In genomic region chr14:92460916-92461579, GRCh38 we compare ENCODE assay signal across 9 cellular contexts. TPM values are rescaled to one million over a fixed set of nuclear protein-coding genes. Genes with fewer than 3 reads are reported as not detected.
DNase-seq lines count a peak whose midpoint lies in the region; ATAC-seq, FAIRE-seq and TF ChIP-seq lines count a peak whose summit lies in the region.
"Had no signal": no experiment of that assay in that cellular context is flagged by ENCODE, and none has a peak within 500 bp of the region (broad histone marks: within the 10 kb centered on the region; RNA-seq: fewer than 3 reads in every experiment).

No MANE protein-coding gene starts in this region.

- peaks cover 19% of the 10 kb centered on the region for H3K4me1 Mint-ChIP-seq in CD4-positive, alpha-beta T cell (ENCODE audit: low read depth)

- no peak for TF ChIP-seq POLR2A in GM12892 (IDR thresholded peaks at IDR 0.05; ENCODE audit: low read depth, low read length)
- no peak for TF ChIP-seq POLR2A in prostate gland (IDR thresholded peaks at IDR 0.05)

- H3K4me3 ChIP-seq in astrocyte of the spinal cord (ENCODE audit: low read depth, low read length) (no peak overlapping the region), prostate gland (no peak overlapping the region)

- in situ Hi-C loops in astrocyte of the spinal cord (cut with HindIII; ENCODE audit: low sequenced_read_pairs), result no loop called here

- no peaks in the 10 kb centered on the region for H3K4me1 ChIP-seq in prostate gland (replicated peaks)

- DNase-seq in GM12892 (ENCODE audit: insufficient read length) (no peak), astrocyte of the spinal cord (ENCODE audit: low read depth, low spot score) (peak; percentile 65), omental fat pad (ENCODE audit: low spot score) (no peak), pons (ENCODE audit: low spot score) (no peak), amygdala (lab: John Stamatoyannopoulos, UW) (no peak), prostate gland (ENCODE audit: low spot score) (no peak)
- DNase-seq in CD4-positive, alpha-beta T cell, result no peak

- CTCF ChIA-PET in CD4-positive, alpha-beta T cell (lab: Charles Lee), result no interaction called here

- no peak overlapping the region for H3K4me3 Mint-ChIP-seq in CD4-positive, alpha-beta T cell

- H3K27ac Mint-ChIP-seq in CD4-positive, alpha-beta T cell, result no peak overlapping the region

- TF ChIP-seq CTCF in astrocyte of the spinal cord (IDR thresholded peaks at IDR 0.05; ENCODE audit: low read depth, low read length) (no peak), omental fat pad (IDR thresholded peaks at IDR 0.05) (no peak), prostate gland (IDR thresholded peaks at IDR 0.05) (no peak)
- no peak for TF ChIP-seq CTCF in CD4-positive, alpha-beta T cell (IDR thresholded peaks at IDR 0.05)

- 58% methylated on average over 18 of the region's 19 CpGs for WGBS in prostate gland

- intact Hi-C loops in prostate gland (cut with DNase I), result no loop called here
- intact Hi-C loops in CD4-positive, alpha-beta T cell (cut with DNase I, micrococcal nuclease), result no loop called here

- H3K27ac ChIP-seq in prostate gland, result no peak overlapping the region
- H3K27ac ChIP-seq in CD4-positive, alpha-beta T cell (ENCODE audit: low read depth, low read length), result no peak overlapping the region

- POLR2A ChIA-PET in CD4-positive, alpha-beta T cell (lab: Charles Lee), result no interaction called here

- no peaks in the 10 kb centered on the region for H3K27me3 ChIP-seq in prostate gland (replicated peaks; ENCODE audit: insufficient read depth)
- no peaks in the 10 kb centered on the region for H3K27me3 ChIP-seq in CD4-positive, alpha-beta T cell (ENCODE audit: control insufficient read depth, insufficient read depth, low read length)

- H3K36me3 ChIP-seq in prostate gland, result no peaks in the 10 kb centered on the region

- ATAC-seq in HG02759 (IDR thresholded peaks at IDR 0.05; ENCODE audit: unreplicated experiment), result peak; percentile 64
- ATAC-seq in omental fat pad (ENCODE audit: low FRiP score), result peak; percentile 14
- no peak for ATAC-seq in CD4-positive, alpha-beta T cell (ENCODE audit: poor library complexity)

- H3K27me3 Mint-ChIP-seq in CD4-positive, alpha-beta T cell, result no peaks in the 10 kb centered on the region

- H3K36me3 Mint-ChIP-seq in CD4-positive, alpha-beta T cell (ENCODE audit: low read depth), result no peaks in the 10 kb centered on the region

- H3K9me3 ChIP-seq in prostate gland, result no peaks in the 10 kb centered on the region
- H3K9me3 ChIP-seq in CD4-positive, alpha-beta T cell (ENCODE audit: control insufficient read depth, low read length), result no peaks in the 10 kb centered on the region

- no peaks in the 10 kb centered on the region for H3K9me3 Mint-ChIP-seq in CD4-positive, alpha-beta T cell

- FAIRE-seq in GM12892 (lab: Jason Lieb, UNC), result peak; percentile 95
- FAIRE-seq: colon had no signal

RNA-seq across cellular contexts. Expression of gene RIN3, which starts 52.5 kb away (rescaled TPM):
- polyA plus RNA-seq in GM12892 (2012; ENCODE audit: missing spikeins), result 9.4 TPM
- total RNA-seq in omental fat pad (10 to 100 TPM; 11.6 to 36.3 (median 20.2) TPM), prostate gland (10 to 100 TPM in 1 of 2 donors, 1 to 10 TPM in 1; 8.8 to 41.6 TPM)
- 10 to 100 TPM; 67.9 to 72.2 TPM for total RNA-seq in CD4-positive, alpha-beta T cell
